ENCODE assay signal across 1 cellular context in genomic region chr5:95725071-95725820, GRCh38.
TF ChIP-seq lines count a peak whose summit lies in the region.

No MANE protein-coding gene starts in this region.

TF ChIP-seq in GM12878, 131 proteins besides CTCF, POLR2A, EP300 and RAD21 (continued from another document):
- TF ChIP-seq SKIL (IDR thresholded peaks at IDR 0.05; ENCODE audit: low read depth, poor library complexity, severe bottlenecking): no peak
- TF ChIP-seq KDM1A (IDR thresholded peaks at IDR 0.05; ENCODE audit: borderline replicate concordance): no peak
- no peak for TF ChIP-seq NFYA (IDR thresholded peaks at IDR 0.05; ENCODE audit: borderline replicate concordance, low read depth, low read length)
- TF ChIP-seq CHD2 (IDR thresholded peaks at IDR 0.05; ENCODE audit: borderline replicate concordance, low read depth, low read length): no peak
- TF ChIP-seq ZNF217 (IDR thresholded peaks at IDR 0.05): no peak
- 0 out of 4 replicates have a peak, but pooled peaks of 1 of the 2 experiments have one; percentile 11 for TF ChIP-seq IKZF2 (IDR thresholded peaks at IDR 0.05)
- TF ChIP-seq SRF (IDR thresholded peaks at IDR 0.05; ENCODE audit: low read depth in 2 of 2, low read length in 2 of 2): no peak
